35 cellular contexts compared by ENCODE assay signal in the genomic region with DNA sequence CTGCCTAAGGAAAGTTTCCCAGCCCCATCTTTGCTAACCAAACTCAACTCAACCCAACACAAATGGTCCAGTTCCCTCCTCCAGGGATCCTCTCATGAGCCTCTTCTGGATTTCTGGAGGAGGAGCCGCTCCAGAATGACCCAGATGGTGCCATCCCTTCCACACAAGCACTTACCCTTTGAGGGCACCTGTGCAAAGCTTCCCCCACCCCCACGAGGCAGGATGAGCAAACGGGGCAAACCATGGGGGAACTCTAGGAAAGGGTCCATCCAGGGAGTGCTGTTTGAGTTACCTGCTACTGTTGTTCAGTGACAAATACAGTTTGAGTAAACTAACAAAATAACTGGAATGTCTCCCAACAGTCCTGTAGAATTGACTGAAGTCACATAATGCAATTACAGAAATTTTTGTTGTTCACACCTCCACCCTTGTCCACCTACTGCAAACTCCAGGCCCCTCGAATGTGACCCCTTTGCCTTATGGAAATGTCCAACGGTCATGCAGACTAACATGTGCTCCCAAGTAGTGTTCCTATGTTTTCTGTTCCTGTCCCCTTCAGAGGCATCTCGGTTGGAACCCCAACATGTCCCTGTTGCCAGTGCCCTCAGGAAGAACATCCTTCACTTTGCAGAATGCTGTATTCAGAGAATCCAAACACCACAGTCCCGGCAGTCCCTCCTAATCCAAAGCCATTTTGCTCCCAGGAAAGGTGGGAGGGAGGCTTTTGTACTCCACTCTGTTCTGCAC.
"Had no signal": no experiment of that assay in that cellular context is flagged by ENCODE, and none has a peak within 500 bp of the region (broad histone marks: within the 10 kb centered on the region; RNA-seq: fewer than 3 reads in every experiment).

No MANE protein-coding gene starts in this region.

- H3K9me3 Mint-ChIP-seq: activated CD4-positive, alpha-beta memory T cell treated with anti-CD3 and anti-CD28 coated beads for 36 hours; activated CD4-positive, alpha-beta T cell treated with anti-CD3 and anti-CD28 coated beads, Interleukin-2, amount 10 ng/mL, durations not matched to agents 24 days and 14 days; activated naive CD4-positive, alpha-beta T cell treated with anti-CD3 and anti-CD28 coated beads, Interleukin-2, amount 10 ng/mL, durations not matched to agents 7 days and 5 days; activated naive CD8-positive, alpha-beta T cell treated with anti-CD3 and anti-CD28 coated beads, Interleukin-2, amount 10 ng/mL, durations not matched to agents 7 days and 5 days; activated naive CD8-positive, alpha-beta T cell treated with anti-CD3 and anti-CD28 coated beads, Interleukin-2, amount 50 U/mL, for 24 hours; activated T-helper 2 cell treated with anti-CD3 and anti-CD28 coated beads, Interferon-gamma antibody, Interleukin-2, Interleukin-4, amounts not matched to agents 10 μg/mL and 5 μg/mL and 100 μg/mL, durations not matched to agents 14 hours and 24 hours and 36 hours; central memory CD8-positive, alpha-beta T cell; T-helper 1 cell treated with Interleukin-12 subunit alpha and Interleukin-12 subunit beta and Interleukin-4 antibody, amounts not matched to agents 30 μg/mL and 1 μg/mL, for 36 hours; T-helper 2 cell treated with Interferon-gamma antibody and Interleukin-4, amounts not matched to agents 5 μg/mL and 100 μg/mL, for 36 hours had no signal

- ATAC-seq: activated CD8-positive, alpha-beta memory T cell treated with anti-CD3 and anti-CD28 coated beads, Interleukin-2, amount 10 ng/mL, durations not matched to agents 7 days and 5 days; activated CD8-positive, alpha-beta T cell treated with anti-CD3 and anti-CD28 coated beads, Interleukin-2, amount 10 ng/mL, durations not matched to agents 7 days and 5 days; activated naive CD8-positive, alpha-beta T cell treated with anti-CD3 and anti-CD28 coated beads, Interleukin-2, amount 50 U/mL, for 24 hours had no signal

- H3K27ac Mint-ChIP-seq: activated B cell treated with CpG ODN at 0.5 μM for 24 hours; activated CD4-positive, alpha-beta memory T cell treated with anti-CD3 and anti-CD28 coated beads for 36 hours; activated CD4-positive, alpha-beta T cell treated with anti-CD3 and anti-CD28 coated beads, Interleukin-2, amount 10 ng/mL, durations not matched to agents 24 days and 14 days; activated CD8-positive, alpha-beta memory T cell treated with anti-CD3 and anti-CD28 coated beads, Interleukin-2, amount 10 ng/mL, durations not matched to agents 7 days and 5 days; activated CD8-positive, alpha-beta T cell treated with anti-CD3 and anti-CD28 coated beads, Interleukin-2, amount 10 ng/mL, durations not matched to agents 7 days and 5 days; activated naive CD4-positive, alpha-beta T cell treated with anti-CD3 and anti-CD28 coated beads, Interleukin-2, amount 10 ng/mL, durations not matched to agents 7 days and 5 days; activated naive CD4-positive, alpha-beta T cell treated with anti-CD3 and anti-CD28 coated beads, Interleukin-2, amount 50 U/mL, for 24 hours; activated naive CD8-positive, alpha-beta T cell; activated naive CD8-positive, alpha-beta T cell treated with anti-CD3 and anti-CD28 coated beads, Interleukin-2, amount 10 ng/mL, durations not matched to agents 7 days and 5 days; activated naive CD8-positive, alpha-beta T cell treated with anti-CD3 and anti-CD28 coated beads, Interleukin-2, amount 50 U/mL, for 24 hours; activated T-cell treated with anti-CD3 and anti-CD28 coated beads, Interleukin-2, amount 50 U/mL, for 24 hours; activated T-helper 2 cell treated with anti-CD3 and anti-CD28 coated beads, Interferon-gamma antibody, Interleukin-2, Interleukin-4, amounts not matched to agents 10 μg/mL and 5 μg/mL and 100 μg/mL, durations not matched to agents 14 hours and 24 hours and 36 hours; brain; T-helper 1 cell treated with Interleukin-12 subunit alpha and Interleukin-12 subunit beta and Interleukin-4 antibody, amounts not matched to agents 30 μg/mL and 1 μg/mL, for 36 hours; T-helper 2 cell treated with Interferon-gamma antibody and Interleukin-4, amounts not matched to agents 5 μg/mL and 100 μg/mL, for 36 hours had no signal

- H3K36me3 ChIP-seq: ascending aorta, cardiac muscle cell had no signal

- H3K27me3 ChIP-seq: ascending aorta, cardiac muscle cell had no signal

- H3K4me1 ChIP-seq: ascending aorta had no signal

- H3K36me3 Mint-ChIP-seq: activated CD4-positive, alpha-beta memory T cell treated with anti-CD3 and anti-CD28 coated beads for 36 hours; activated CD8-positive, alpha-beta memory T cell treated with anti-CD3 and anti-CD28 coated beads, Interleukin-2, amount 10 ng/mL, durations not matched to agents 7 days and 5 days; activated naive CD4-positive, alpha-beta T cell treated with anti-CD3 and anti-CD28 coated beads, Interleukin-2, amount 10 ng/mL, durations not matched to agents 7 days and 5 days; activated naive CD4-positive, alpha-beta T cell treated with anti-CD3 and anti-CD28 coated beads, Interleukin-2, amount 50 U/mL, for 24 hours; activated naive CD8-positive, alpha-beta T cell; activated naive CD8-positive, alpha-beta T cell treated with anti-CD3 and anti-CD28 coated beads, Interleukin-2, amount 10 ng/mL, durations not matched to agents 7 days and 5 days; brain had no signal

- DNase-seq: activated B cell treated with CpG ODN at 0.5 μM for 24 hours; activated CD4-positive, alpha-beta memory T cell treated with anti-CD3 and anti-CD28 coated beads for 36 hours; activated CD4-positive, alpha-beta T cell treated with anti-CD3 and anti-CD28 coated beads for 4 hours; activated CD4-positive, alpha-beta T cell treated with anti-CD3 and anti-CD28 coated beads, Interleukin-2, amount 10 ng/mL, durations not matched to agents 24 days and 14 days; activated CD4-positive, alpha-beta T cell treated with anti-CD3 and anti-CD28 coated beads, Interleukin-2, amount 50 U/mL, for 1 hour; activated CD4-positive, alpha-beta T cell treated with anti-CD3 and anti-CD28 coated beads, Interleukin-2, amount 50 U/mL, for 4 hours; activated CD4-positive, CD25-positive, alpha-beta regulatory T cell treated with anti-CD3 and anti-CD28 coated beads, Interleukin-2, amount 50 U/mL, for 72 hours; activated CD8-positive, alpha-beta memory T cell treated with anti-CD3 and anti-CD28 coated beads for 24 hours; activated CD8-positive, alpha-beta memory T cell treated with anti-CD3 and anti-CD28 coated beads, Interleukin-2, amount 10 ng/mL, durations not matched to agents 7 days and 5 days; activated CD8-positive, alpha-beta memory T cell treated with anti-CD3 and anti-CD28 coated beads, Interleukin-2, amount 50 U/mL, for 48 hours; activated CD8-positive, alpha-beta T cell treated with anti-CD3 and anti-CD28 coated beads, Interleukin-2, amount 10 ng/mL, durations not matched to agents 7 days and 5 days; activated effector memory CD4-positive, alpha-beta T cell treated with Interleukin-2 at 50 U/mL for 16 hours; activated gamma-delta T cell; activated naive CD4-positive, alpha-beta T cell treated with anti-CD3 and anti-CD28 coated beads, Interleukin-2, amount 10 ng/mL, durations not matched to agents 7 days and 5 days; activated naive CD4-positive, alpha-beta T cell treated with Interleukin-2 at 50 U/mL for 16 hours; activated naive CD8-positive, alpha-beta T cell treated with anti-CD3 and anti-CD28 coated beads, Interleukin-2, amount 10 ng/mL, durations not matched to agents 7 days and 5 days; activated naive CD8-positive, alpha-beta T cell treated with anti-CD3 and anti-CD28 coated beads, Interleukin-2, amount 50 U/mL, for 24 hours; activated T-cell treated with anti-CD3 and anti-CD28 coated beads, Interleukin-2, amount 50 U/mL, for 24 hours; activated T-cell treated with anti-CD3 and anti-CD28 coated beads, Interleukin-2, amount 50 U/mL, for 48 hours; amygdala; anterior cingulate cortex; SW 1271; T-helper 1 cell; T-helper 2 cell; T-helper 9 cell had no signal

- H3K4me3 ChIP-seq: ascending aorta, cardiac muscle cell had no signal

- H3K27ac ChIP-seq: ascending aorta, cardiac muscle cell, VCaP had no signal

- H3K4me3 Mint-ChIP-seq: activated B cell treated with CpG ODN at 0.5 μM for 24 hours; activated CD4-positive, alpha-beta memory T cell treated with anti-CD3 and anti-CD28 coated beads for 36 hours; activated CD4-positive, alpha-beta T cell treated with anti-CD3 and anti-CD28 coated beads, Interleukin-2, amount 10 ng/mL, durations not matched to agents 24 days and 14 days; activated CD8-positive, alpha-beta memory T cell treated with anti-CD3 and anti-CD28 coated beads, Interleukin-2, amount 10 ng/mL, durations not matched to agents 7 days and 5 days; activated CD8-positive, alpha-beta T cell treated with anti-CD3 and anti-CD28 coated beads, Interleukin-2, amount 10 ng/mL, durations not matched to agents 7 days and 5 days; activated naive CD4-positive, alpha-beta T cell treated with anti-CD3 and anti-CD28 coated beads, Interleukin-2, amount 10 ng/mL, durations not matched to agents 7 days and 5 days; activated naive CD4-positive, alpha-beta T cell treated with anti-CD3 and anti-CD28 coated beads, Interleukin-2, amount 50 U/mL, for 24 hours; activated naive CD8-positive, alpha-beta T cell; activated naive CD8-positive, alpha-beta T cell treated with anti-CD3 and anti-CD28 coated beads, Interleukin-2, amount 10 ng/mL, durations not matched to agents 7 days and 5 days; activated naive CD8-positive, alpha-beta T cell treated with anti-CD3 and anti-CD28 coated beads, Interleukin-2, amount 50 U/mL, for 24 hours; activated T-cell treated with anti-CD3 and anti-CD28 coated beads, Interleukin-2, amount 50 U/mL, for 24 hours; brain; central memory CD8-positive, alpha-beta T cell; T-helper 1 cell treated with Interleukin-12 subunit alpha and Interleukin-12 subunit beta and Interleukin-4 antibody, amounts not matched to agents 30 μg/mL and 1 μg/mL, for 36 hours; T-helper 2 cell treated with Interferon-gamma antibody and Interleukin-4, amounts not matched to agents 5 μg/mL and 100 μg/mL, for 36 hours had no signal

- H3K4me1 Mint-ChIP-seq: activated B cell treated with CpG ODN at 0.5 μM for 24 hours; activated CD4-positive, alpha-beta T cell treated with anti-CD3 and anti-CD28 coated beads, Interleukin-2, amount 10 ng/mL, durations not matched to agents 24 days and 14 days; activated CD8-positive, alpha-beta memory T cell treated with anti-CD3 and anti-CD28 coated beads, Interleukin-2, amount 10 ng/mL, durations not matched to agents 7 days and 5 days; activated naive CD4-positive, alpha-beta T cell treated with anti-CD3 and anti-CD28 coated beads, Interleukin-2, amount 10 ng/mL, durations not matched to agents 7 days and 5 days; activated naive CD4-positive, alpha-beta T cell treated with anti-CD3 and anti-CD28 coated beads, Interleukin-2, amount 50 U/mL, for 24 hours; activated naive CD8-positive, alpha-beta T cell treated with anti-CD3 and anti-CD28 coated beads, Interleukin-2, amount 10 ng/mL, durations not matched to agents 7 days and 5 days; activated naive CD8-positive, alpha-beta T cell treated with anti-CD3 and anti-CD28 coated beads, Interleukin-2, amount 50 U/mL, for 24 hours; brain; central memory CD8-positive, alpha-beta T cell had no signal
